In genomic region chrX:92832750-92833149, GRCh38 we compare ENCODE assay signal across 5 cellular contexts.
DNase-seq lines count a peak whose midpoint lies in the region; ATAC-seq, FAIRE-seq and TF ChIP-seq lines count a peak whose summit lies in the region.
"Not testable (repeated sequence)": the region's sequence is repeated elsewhere in the genome, so short reads cannot be mapped to it uniquely, and the experiment has no call there.

No MANE protein-coding gene starts in this region.

- ATAC-seq in PC-3 = peak; percentile 61

- H3F3A ChIP-seq in PC-3 (ENCODE audit: low read length, unreplicated experiment) = not testable (repeated sequence)

- H3K27ac ChIP-seq in PC-3 (ENCODE audit: low read length); endothelial cell of umbilical vein (ENCODE audit: insufficient read depth, low read depth, low read length); keratinocyte (ENCODE audit: control insufficient read depth, insufficient read depth, low read length): not testable (repeated sequence)

- not testable (repeated sequence) for TF ChIP-seq CTCF in PC-3 (conservative IDR thresholded peaks at IDR 0.05; ENCODE audit: low read depth, low read length); bronchial epithelial cell (IDR thresholded peaks at IDR 0.05; ENCODE audit: insufficient read depth, low read length, severe bottlenecking); endothelial cell of umbilical vein (IDR thresholded peaks at IDR 0.05; ENCODE audit: extremely low read depth in 1 of 2, insufficient read depth in 1 of 2, low read depth in 1 of 2, low read length in 2 of 2); keratinocyte (optimal IDR thresholded peaks at IDR 0.05 in 1 of 3, IDR thresholded peaks at IDR 0.05 in 1 of 3, conservative IDR thresholded peaks at IDR 0.05 in 1 of 3; ENCODE audit: extremely low read depth in 1 of 3, insufficient read depth in 2 of 3, low read length in 3 of 3)

- not testable (repeated sequence) for TF ChIP-seq POLR2A in endothelial cell of umbilical vein (IDR thresholded peaks at IDR 0.05; ENCODE audit: low read depth, low read length)

- not testable (repeated sequence) for H3K9ac ChIP-seq in PC-3 (ENCODE audit: low read length); endothelial cell of umbilical vein (replicated peaks; ENCODE audit: extremely low read depth, insufficient read depth, low read length); keratinocyte (ENCODE audit: control insufficient read depth, extremely low read depth, insufficient read depth, low read length)

- not testable (repeated sequence) for H4K20me1 ChIP-seq in PC-3 (ENCODE audit: low read length); endothelial cell of umbilical vein (replicated peaks; ENCODE audit: control insufficient read depth, extremely low read depth, insufficient read depth, low read length); keratinocyte (ENCODE audit: control insufficient read depth, extremely low read depth, insufficient read depth, low read length)

- H3K36me3 ChIP-seq in PC-3 (ENCODE audit: low read depth, low read length); bronchial epithelial cell (ENCODE audit: control insufficient read depth, insufficient read depth, low read length); endothelial cell of umbilical vein (ENCODE audit: control insufficient read depth in 2 of 2, extremely low read depth in 1 of 2, insufficient read depth in 2 of 2, low read length in 2 of 2); keratinocyte (ENCODE audit: control insufficient read depth in 2 of 2, extremely low read depth in 1 of 2, insufficient read depth in 2 of 2, low read length in 2 of 2): not testable (repeated sequence)

- BruUV-seq in PC-3 (replicated peaks; lab: Mats Ljungman, UMichigan); endothelial cell of umbilical vein (replicated peaks; lab: Mats Ljungman, UMichigan): not testable (repeated sequence)

- POLR2A ChIA-PET in PC-3 (lab: Charles Lee; ENCODE audit: unreplicated experiment); endothelial cell of umbilical vein (lab: Charles Lee): not testable (repeated sequence)

- H3K4me3 ChIP-seq in PC-3 (ENCODE audit: low read length); bronchial epithelial cell (ENCODE audit: low read depth, low read length); endothelial cell of umbilical vein (replicated peaks in 1 of 3; ENCODE audit: insufficient read depth in 1 of 3, low read depth in 1 of 3, low read length in 3 of 3); keratinocyte (ENCODE audit: control insufficient read depth in 2 of 3, extremely low read depth in 1 of 3, insufficient read depth in 2 of 3, low read depth in 1 of 3, low read length in 3 of 3): not testable (repeated sequence)

- CTCF ChIA-PET in PC-3 (lab: Charles Lee); endothelial cell of umbilical vein (lab: Charles Lee): not testable (repeated sequence)

- not testable (repeated sequence) for H3K9me2 ChIP-seq in PC-3 (replicated peaks; ENCODE audit: low read length)

- not testable (repeated sequence) for H3K4me2 ChIP-seq in PC-3 (ENCODE audit: low read length); endothelial cell of umbilical vein (ENCODE audit: insufficient read depth, low read length); keratinocyte (ENCODE audit: control insufficient read depth, extremely low read depth, insufficient read depth, low read depth, low read length)

- dilution Hi-C loops in endothelial cell of umbilical vein (cut with MboI; ENCODE audit: extremely low pct_ligation_motif_present, low sequenced_read_pairs); keratinocyte (cut with MboI; ENCODE audit: extremely low pct_ligation_motif_present, low sequenced_read_pairs): not testable (repeated sequence)

- H3K9me3 ChIP-seq in PC-3 (ENCODE audit: low read length); endothelial cell of umbilical vein (replicated peaks; ENCODE audit: control insufficient read depth, insufficient read depth, low read length); keratinocyte (ENCODE audit: control insufficient read depth, low read depth, low read length): not testable (repeated sequence)

- not testable (repeated sequence) for H3K4me1 ChIP-seq in PC-3 (ENCODE audit: insufficient read depth, low read length); endothelial cell of umbilical vein (ENCODE audit: control insufficient read depth, extremely low read depth, insufficient read depth, low read length); keratinocyte (ENCODE audit: control insufficient read depth, extremely low read depth, insufficient read depth, low read length)

- not testable (repeated sequence) for H3K79me2 ChIP-seq in PC-3 (ENCODE audit: low read length); endothelial cell of umbilical vein (ENCODE audit: control insufficient read depth, insufficient read depth, low read length); keratinocyte (ENCODE audit: control insufficient read depth, insufficient read depth, low read length)

- intact Hi-C loops in PC-3 (cut with micrococcal nuclease); endothelial cell of umbilical vein (cut with micrococcal nuclease): not testable (repeated sequence)

- FAIRE-seq in bronchial epithelial cell (lab: Jason Lieb, UNC) (peak; percentile 66), endothelial cell of umbilical vein (lab: Jason Lieb, UNC) (peak; percentile 18), keratinocyte (lab: Jason Lieb, UNC) (peak; percentile 80), urothelium cell line (lab: Jason Lieb, UNC) (peak; percentile 73)

- not testable (repeated sequence) for H3K9me1 ChIP-seq in endothelial cell of umbilical vein (replicated peaks; ENCODE audit: control insufficient read depth, extremely low read depth, insufficient read depth, low read length); keratinocyte (ENCODE audit: control insufficient read depth, extremely low read depth, insufficient read depth, low read length)

- DNase-seq in PC-3; bronchial epithelial cell (ENCODE audit: low read depth); endothelial cell of umbilical vein (ENCODE audit: low read depth, low spot score); keratinocyte (ENCODE audit: low read depth, low spot score); urothelium cell line (ENCODE audit: low spot score): not testable (repeated sequence)

- not testable (repeated sequence) for H2AFZ ChIP-seq in PC-3 (ENCODE audit: low read length); endothelial cell of umbilical vein (ENCODE audit: low read depth, low read length); keratinocyte (ENCODE audit: control insufficient read depth, low read length)

- H3K27me3 ChIP-seq in PC-3 (ENCODE audit: low read length); bronchial epithelial cell (ENCODE audit: control insufficient read depth, insufficient read depth, low read length); endothelial cell of umbilical vein (ENCODE audit: control insufficient read depth in 2 of 2, insufficient read depth in 2 of 2, low read length in 2 of 2); keratinocyte (ENCODE audit: control insufficient read depth, extremely low read depth, insufficient read depth, low read length): not testable (repeated sequence)
